Comparison of ENCODE assay signal across 23 cellular contexts in the genomic region with DNA sequence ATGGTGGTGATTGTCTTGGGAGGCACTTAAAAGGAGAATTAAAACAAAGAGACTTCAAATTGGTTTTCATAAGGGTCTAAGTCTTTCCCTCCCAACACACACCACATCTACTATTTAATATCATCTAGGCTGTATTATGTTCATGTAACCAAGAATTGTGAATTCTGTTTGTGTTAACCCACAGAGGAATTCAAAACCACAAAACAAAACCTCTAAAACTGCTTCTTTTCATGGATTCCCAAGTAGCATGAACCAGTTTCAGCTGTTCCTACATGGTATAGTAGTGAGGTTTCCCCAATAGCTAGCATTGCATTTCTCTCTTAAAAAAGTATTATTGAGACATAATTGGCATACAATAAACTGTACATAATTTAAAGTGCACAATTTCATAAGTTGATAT.
"Had no signal": no experiment of that assay in that cellular context is flagged by ENCODE, and none has a peak within 500 bp of the region (broad histone marks: within the 10 kb centered on the region; RNA-seq: fewer than 3 reads in every experiment).

No MANE protein-coding gene starts in this region.

- DNase-seq: effector CD4-positive, alpha-beta T cell; endodermal cell; erythroblast; gastrocnemius medialis; heart right ventricle; hypothalamus; kidney glomerular epithelial cell; naive thymus-derived CD8-positive, alpha-beta T cell; psoas muscle; retina; right lobe of liver; spleen; stimulated activated CD4-positive, alpha-beta T cell treated with anti-CD3 and anti-CD28 coated beads, Interleukin-15, amount 100 ng/mL, for 24 hours; stimulated activated CD4-positive, alpha-beta T cell treated with anti-CD3 and anti-CD28 coated beads, Interleukin-1b, Interleukin-23, amount 100 ng/mL, for 48 hours; stimulated activated CD4-positive, alpha-beta T cell treated with anti-CD3 and anti-CD28 coated beads, Interleukin-4, amount 100 ng/mL, for 24 hours; tibial artery; upper lobe of right lung had no signal

- H3K27me3 ChIP-seq: gastrocnemius medialis, heart right ventricle, neutrophil, right lobe of liver, spleen, tibial artery, upper lobe of right lung, vagina had no signal

- H3K4me1 ChIP-seq: gastrocnemius medialis, psoas muscle, right lobe of liver, spleen, tibial artery, upper lobe of right lung, vagina had no signal

- H3K27me3 Mint-ChIP-seq: stimulated activated memory B cell treated with anti-CD40 and anti-IgM and Interleukin-4, amounts not matched to agents 10 μg/mL and 1 μg/mL and 100 μg/mL, for 72 hours; stimulated activated naive CD8-positive, alpha-beta T cell treated with anti-CD3 and anti-CD28 coated beads, Interleukin-15, Interleukin-2, amounts not matched to agents 100 ng/mL and 50 ng/mL, for 24 hours had no signal

- H3K4me3 ChIP-seq: gastrocnemius medialis, heart right ventricle, psoas muscle, right lobe of liver, spleen, tibial artery, upper lobe of right lung, vagina had no signal

- H3K36me3 Mint-ChIP-seq: naive thymus-derived CD8-positive, alpha-beta T cell; stimulated activated memory B cell treated with anti-CD40 and anti-IgM and Interleukin-4, amounts not matched to agents 10 μg/mL and 1 μg/mL and 100 μg/mL, for 72 hours had no signal

- H3K4me1 Mint-ChIP-seq: naive thymus-derived CD8-positive, alpha-beta T cell; stimulated activated memory B cell treated with anti-CD40 and anti-IgM and Interleukin-4, amounts not matched to agents 10 μg/mL and 1 μg/mL and 100 μg/mL, for 72 hours had no signal

- FAIRE-seq: endothelial cell of umbilical vein, islet of Langerhans had no signal

- ATAC-seq: gastrocnemius medialis; heart right ventricle; naive thymus-derived CD8-positive, alpha-beta T cell; psoas muscle; right lobe of liver; stimulated activated memory B cell treated with anti-CD40 and anti-IgM and Interleukin-4, amounts not matched to agents 10 μg/mL and 1 μg/mL and 100 μg/mL, for 72 hours; upper lobe of right lung had no signal

- H3K27ac Mint-ChIP-seq: endodermal cell; naive thymus-derived CD8-positive, alpha-beta T cell; stimulated activated memory B cell treated with anti-CD40 and anti-IgM and Interleukin-4, amounts not matched to agents 10 μg/mL and 1 μg/mL and 100 μg/mL, for 72 hours; stimulated activated naive CD8-positive, alpha-beta T cell treated with anti-CD3 and anti-CD28 coated beads, Interleukin-15, Interleukin-2, amounts not matched to agents 100 ng/mL and 50 ng/mL, for 24 hours had no signal

- H3K4me3 Mint-ChIP-seq: endodermal cell; naive thymus-derived CD8-positive, alpha-beta T cell; stimulated activated memory B cell treated with anti-CD40 and anti-IgM and Interleukin-4, amounts not matched to agents 10 μg/mL and 1 μg/mL and 100 μg/mL, for 72 hours; stimulated activated naive CD8-positive, alpha-beta T cell treated with anti-CD3 and anti-CD28 coated beads, Interleukin-15, Interleukin-2, amounts not matched to agents 100 ng/mL and 50 ng/mL, for 24 hours had no signal

- H3K27ac ChIP-seq: gastrocnemius medialis, heart right ventricle, neutrophil, psoas muscle, right lobe of liver, spleen, tibial artery, upper lobe of right lung, vagina had no signal

- H3K36me3 ChIP-seq: gastrocnemius medialis, heart right ventricle, neutrophil, right lobe of liver, spleen, tibial artery, upper lobe of right lung, vagina had no signal

- H3K9me3 Mint-ChIP-seq: naive thymus-derived CD8-positive, alpha-beta T cell; stimulated activated memory B cell treated with anti-CD40 and anti-IgM and Interleukin-4, amounts not matched to agents 10 μg/mL and 1 μg/mL and 100 μg/mL, for 72 hours; stimulated activated naive CD8-positive, alpha-beta T cell treated with anti-CD3 and anti-CD28 coated beads, Interleukin-15, Interleukin-2, amounts not matched to agents 100 ng/mL and 50 ng/mL, for 24 hours had no signal

- H3K9me3 ChIP-seq: gastrocnemius medialis, heart right ventricle, neutrophil, psoas muscle, right lobe of liver, spleen, tibial artery, upper lobe of right lung, vagina had no signal
